17 cellular contexts compared by ENCODE assay signal in genomic region chr1:237154173-237154572, GRCh38.
DNase-seq lines count a peak whose midpoint lies in the region; ATAC-seq and TF ChIP-seq lines count a peak whose summit lies in the region.
"Had no signal": no experiment of that assay in that cellular context is flagged by ENCODE, and none has a peak within 500 bp of the region (broad histone marks: within the 10 kb centered on the region; RNA-seq: fewer than 3 reads in every experiment).

No MANE protein-coding gene starts in this region.

- H3K23me2 ChIP-seq in H9 (ENCODE audit: insufficient read length, low read depth, low read length, poor library complexity, severe bottlenecking) = no peaks in the 10 kb centered on the region

- ATAC-seq in HG03457 (IDR thresholded peaks at IDR 0.05; ENCODE audit: unreplicated experiment) = no peak
- ATAC-seq: activated CD8-positive, alpha-beta T cell treated with anti-CD3 and anti-CD28 coated beads, Interleukin-2, amount 10 ng/mL, durations not matched to agents 7 days and 5 days; activated T-helper 17 cell treated with anti-CD3 and anti-CD28 coated beads, Interleukin-2, amount 50 U/mL, for 72 hours; naive thymus-derived CD4-positive, alpha-beta T cell had no signal

- H3K79me2 ChIP-seq in H9 (ENCODE audit: insufficient read depth, low read length) = peaks cover 2% of the 10 kb centered on the region; the same call in 1 of the 2 replicates
- H3K79me2 ChIP-seq in fibroblast of lung (ENCODE audit: control insufficient read depth, insufficient read depth, low read length) = no peaks in the 10 kb centered on the region

- WGBS in H9 (ENCODE audit: extremely low coverage, insufficient read length, low lambda C conversion rate) = no CpG with 5 or more reads among the region's 4 CpGs
- 89 to 92% methylated on average over 3 to 4 of the region's 4 CpGs for WGBS in endodermal cell (ENCODE audit: insufficient coverage in 1 of 2, insufficient read length in 1 of 2), 2 experiments

- H3K9ac ChIP-seq in H9 (ENCODE audit: extremely low read depth, insufficient read length, low read length) = no peak overlapping the region
- H3K9ac ChIP-seq in fibroblast of lung (ENCODE audit: insufficient read depth, low read length) = no peak overlapping the region
- H3K9ac ChIP-seq in endodermal cell (ENCODE audit: extremely low read depth, low read length, poor library complexity, severe bottlenecking) = no peak overlapping the region

- no peak overlapping the region for H3T11ph ChIP-seq in H9 (ENCODE audit: low read length)

- H3K4me3 ChIP-seq in fibroblast of lung (replicated peaks in 1 of 4; ENCODE audit: control extremely low read depth in 1 of 4, insufficient read depth in 1 of 4, low read depth in 3 of 4, low read length in 4 of 4) (no peak overlapping the region), endodermal cell (ENCODE audit: low read length) (no peak overlapping the region)

- no peak overlapping the region for H4K91ac ChIP-seq in H9 (ENCODE audit: insufficient read length, low read depth, low read length)

- H3K4me2 ChIP-seq in H9 (ENCODE audit: insufficient read depth, insufficient read length, low read length) (no peak overlapping the region), fibroblast of lung (ENCODE audit: extremely low read depth, insufficient read depth, low read length) (no peak overlapping the region)

- POLR2A ChIA-PET in RWPE1 (lab: Yijun Ruan, JAX; ENCODE audit: low non-redundant PET) = no interaction called here

- no peak overlapping the region for H3K4ac ChIP-seq in H9 (ENCODE audit: low read depth, low read length)

- H3K9me3 Mint-ChIP-seq in H9 (no peaks in the 10 kb centered on the region; a peak in 1 of 5 replicates), endodermal cell (no peaks in the 10 kb centered on the region)
- H3K9me3 Mint-ChIP-seq: activated T-helper 17 cell treated with anti-CD3 and anti-CD28 coated beads, Interleukin-2, amount 50 U/mL, for 72 hours had no signal

- no peak overlapping the region for H3K14ac ChIP-seq in H9 (ENCODE audit: insufficient read depth, low read length)

- no peak for TF ChIP-seq CTCF in H9 (conservative IDR thresholded peaks at IDR 0.05)
- no peak for TF ChIP-seq CTCF in RWPE1 (conservative IDR thresholded peaks at IDR 0.05; ENCODE audit: low read depth)
- TF ChIP-seq CTCF in fibroblast of lung (conservative IDR thresholded peaks at IDR 0.05 in 1 of 2, IDR thresholded peaks at IDR 0.05 in 1 of 2; ENCODE audit: low read depth in 1 of 2, low read length in 2 of 2) = no peak
- TF ChIP-seq CTCF in endodermal cell (conservative IDR thresholded peaks at IDR 0.05) = no peak

- H3K56ac ChIP-seq in H9 (ENCODE audit: insufficient read length, low read depth, low read length) = no peak overlapping the region

- H3K4me3 Mint-ChIP-seq in H9 (no peak overlapping the region), endodermal cell (no peak overlapping the region)
- H3K4me3 Mint-ChIP-seq: activated CD8-positive, alpha-beta T cell treated with anti-CD3 and anti-CD28 coated beads, Interleukin-2, amount 10 ng/mL, durations not matched to agents 7 days and 5 days; activated T-helper 17 cell treated with anti-CD3 and anti-CD28 coated beads, Interleukin-2, amount 50 U/mL, for 72 hours; dendritic cell treated with granulocyte-macrophage colony-stimulating factor and Interleukin-4, amounts not matched to agents 40 ng/mL and 50 ng/mL, for 4 days; naive thymus-derived CD4-positive, alpha-beta T cell had no signal

- DNase-seq in H9 = no peak
- peak; percentile 26 for DNase-seq in RWPE1 (ENCODE audit: low spot score)
- DNase-seq in fibroblast of lung (ENCODE audit: low read depth in 2 of 2) = peak; percentile 6 to 81
- peak; percentile 17 for DNase-seq in non-pigmented ciliary epithelial cell (ENCODE audit: low read depth)
- DNase-seq in OCI-M2 (lab: John Stamatoyannopoulos, UW; ENCODE audit: unreplicated experiment) = no peak
- DNase-seq in endodermal cell = no peak
- DNase-seq: activated CD8-positive, alpha-beta T cell treated with anti-CD3 and anti-CD28 coated beads, Interleukin-2, amount 10 ng/mL, durations not matched to agents 7 days and 5 days; DMS53; naive thymus-derived CD4-positive, alpha-beta T cell; NCI-H187 treated with DMSO at 0.1 percent for 48 hours; NCI-H510A treated with DMSO at 0.1 percent for 48 hours; OCI-M1; SW 1271; WERI-Rb-1 had no signal

- H2BK5ac ChIP-seq in H9 (ENCODE audit: insufficient read length, low read length) = no peak overlapping the region

- H4K20me1 ChIP-seq in H9 (ENCODE audit: control insufficient read depth, insufficient read depth, insufficient read length) (no peaks in the 10 kb centered on the region), fibroblast of lung (ENCODE audit: control insufficient read depth, extremely low read depth, insufficient read depth, low read length) (no peaks in the 10 kb centered on the region)

- no peaks in the 10 kb centered on the region for H3K27me3 ChIP-seq in H9 (ENCODE audit: insufficient read depth, low read length)
- H3K27me3 ChIP-seq in fibroblast of lung (ENCODE audit: control insufficient read depth, insufficient read depth, low read length) = no peaks in the 10 kb centered on the region
- H3K27me3 ChIP-seq in endodermal cell (ENCODE audit: control insufficient read depth, insufficient read depth, low read length, poor library complexity, severe bottlenecking) = no peaks in the 10 kb centered on the region

- CTCF ChIA-PET in RWPE1 (lab: Yijun Ruan, JAX) = interaction anchor here (0.7 kb wide), 1 partner anchor 109 kb away, joined by 5 read pairs; no protein-coding TSS in a partner anchor

- H2BK12ac ChIP-seq in H9 (ENCODE audit: insufficient read length, low read depth, low read length) = no peak overlapping the region

- H3K18ac ChIP-seq in H9 (ENCODE audit: insufficient read length, low read depth, low read length) = no peak overlapping the region

- no peak overlapping the region for H3K23ac ChIP-seq in H9 (ENCODE audit: insufficient read length, low read depth, low read length)

- H3K27ac Mint-ChIP-seq in H9 (peak overlapping the region in 2 of 3 experiments; percentile 8 to 28; a peak in 1 of 7 replicates), endodermal cell (no peak overlapping the region)
- H3K27ac Mint-ChIP-seq: activated CD8-positive, alpha-beta T cell treated with anti-CD3 and anti-CD28 coated beads, Interleukin-2, amount 10 ng/mL, durations not matched to agents 7 days and 5 days; activated T-helper 17 cell treated with anti-CD3 and anti-CD28 coated beads, Interleukin-2, amount 50 U/mL, for 72 hours; dendritic cell treated with granulocyte-macrophage colony-stimulating factor and Interleukin-4, amounts not matched to agents 40 ng/mL and 50 ng/mL, for 4 days; naive thymus-derived CD4-positive, alpha-beta T cell had no signal

- no peak overlapping the region for H2BK120ac ChIP-seq in H9 (ENCODE audit: low read depth, low read length, poor library complexity, severe bottlenecking)

- H3K36me3 Mint-ChIP-seq in H9 (ENCODE audit: insufficient read depth in 1 of 3, low read depth in 3 of 3) = no peaks in the 10 kb centered on the region
- H3K36me3 Mint-ChIP-seq in endodermal cell (ENCODE audit: low read depth) = no peaks in the 10 kb centered on the region
- H3K36me3 Mint-ChIP-seq: naive thymus-derived CD4-positive, alpha-beta T cell had no signal

- no peak overlapping the region for H4K8ac ChIP-seq in H9 (replicated peaks; ENCODE audit: insufficient read length, low read depth, low read length)

- H3K79me1 ChIP-seq in H9 (ENCODE audit: insufficient read depth, low read depth, low read length, poor library complexity, severe bottlenecking) = no peaks in the 10 kb centered on the region

- no peak overlapping the region for H2AFZ ChIP-seq in H9 (ENCODE audit: low read length)
- H2AFZ ChIP-seq in fibroblast of lung (ENCODE audit: low read length) = no peak overlapping the region

- no peak overlapping the region for H2AK5ac ChIP-seq in H9 (ENCODE audit: insufficient read length, low read length)

- H2BK15ac ChIP-seq in H9 (ENCODE audit: low read depth, low read length) = no peak overlapping the region

- H2BK20ac ChIP-seq in H9 (ENCODE audit: low read depth, low read length, poor library complexity, severe bottlenecking) = no peak overlapping the region

- no peaks in the 10 kb centered on the region for H3K27me3 Mint-ChIP-seq in H9 (ENCODE audit: low read depth)
- H3K27me3 Mint-ChIP-seq in endodermal cell (ENCODE audit: insufficient read depth) = no peaks in the 10 kb centered on the region
- H3K27me3 Mint-ChIP-seq: dendritic cell treated with granulocyte-macrophage colony-stimulating factor and Interleukin-4, amounts not matched to agents 40 ng/mL and 50 ng/mL, for 4 days had no signal

- H3K4me1 ChIP-seq in H9 (ENCODE audit: insufficient read depth, low read length) (no peaks in the 10 kb centered on the region; the same call in 1 of the 2 replicates), fibroblast of lung (ENCODE audit: control insufficient read depth, extremely low read depth, insufficient read depth, low read length) (peaks cover 2% of the 10 kb centered on the region), endodermal cell (ENCODE audit: control insufficient read depth, insufficient read depth, low read length) (no peaks in the 10 kb centered on the region)

- H3K4me1 Mint-ChIP-seq in H9 (peaks cover 10% of the 10 kb centered on the region in 2 experiments), endodermal cell (no peaks in the 10 kb centered on the region)
- H3K4me1 Mint-ChIP-seq: activated T-helper 17 cell treated with anti-CD3 and anti-CD28 coated beads, Interleukin-2, amount 50 U/mL, for 72 hours; naive thymus-derived CD4-positive, alpha-beta T cell had no signal

- H4K5ac ChIP-seq in H9 (ENCODE audit: insufficient read length, low read depth, low read length) = no peak overlapping the region

- H3K36me3 ChIP-seq in fibroblast of lung (ENCODE audit: control insufficient read depth, insufficient read depth, low read length) (no peaks in the 10 kb centered on the region), endodermal cell (ENCODE audit: control insufficient read depth, insufficient read depth, low read length) (no peaks in the 10 kb centered on the region)
- H3K36me3 ChIP-seq: WERI-Rb-1 had no signal

- H3K27ac ChIP-seq in H9 (ENCODE audit: insufficient read length, low read depth, low read length) = no peak overlapping the region
- no peak overlapping the region for H3K27ac ChIP-seq in RWPE1
- no peak overlapping the region for H3K27ac ChIP-seq in fibroblast of lung (ENCODE audit: insufficient read depth, low read length)
- no peak overlapping the region for H3K27ac ChIP-seq in endodermal cell (ENCODE audit: low read depth, low read length)
- H3K27ac ChIP-seq: WERI-Rb-1 had no signal

- no peaks in the 10 kb centered on the region for H3K9me3 ChIP-seq in H9 (ENCODE audit: control insufficient read depth, low read depth, low read length)
- no peaks in the 10 kb centered on the region for H3K9me3 ChIP-seq in fibroblast of lung (ENCODE audit: control insufficient read depth, insufficient read depth, low read depth, low read length)
- H3K9me3 ChIP-seq in endodermal cell (ENCODE audit: control insufficient read depth, low read length) = no peaks in the 10 kb centered on the region

Comparison
In these comparisons a context has a peak if more than half of its experiments do, and no peak if none do; other contexts are left out.
1. DNase-seq: peak in RWPE1 (single experiment), fibroblast of lung (2 of 2) and non-pigmented ciliary epithelial cell (single experiment); none in H9 (single experiment), OCI-M2 (single experiment) and endodermal cell (single experiment).